Comparison of ENCODE assay signal across 8 cellular contexts in the genomic region with DNA sequence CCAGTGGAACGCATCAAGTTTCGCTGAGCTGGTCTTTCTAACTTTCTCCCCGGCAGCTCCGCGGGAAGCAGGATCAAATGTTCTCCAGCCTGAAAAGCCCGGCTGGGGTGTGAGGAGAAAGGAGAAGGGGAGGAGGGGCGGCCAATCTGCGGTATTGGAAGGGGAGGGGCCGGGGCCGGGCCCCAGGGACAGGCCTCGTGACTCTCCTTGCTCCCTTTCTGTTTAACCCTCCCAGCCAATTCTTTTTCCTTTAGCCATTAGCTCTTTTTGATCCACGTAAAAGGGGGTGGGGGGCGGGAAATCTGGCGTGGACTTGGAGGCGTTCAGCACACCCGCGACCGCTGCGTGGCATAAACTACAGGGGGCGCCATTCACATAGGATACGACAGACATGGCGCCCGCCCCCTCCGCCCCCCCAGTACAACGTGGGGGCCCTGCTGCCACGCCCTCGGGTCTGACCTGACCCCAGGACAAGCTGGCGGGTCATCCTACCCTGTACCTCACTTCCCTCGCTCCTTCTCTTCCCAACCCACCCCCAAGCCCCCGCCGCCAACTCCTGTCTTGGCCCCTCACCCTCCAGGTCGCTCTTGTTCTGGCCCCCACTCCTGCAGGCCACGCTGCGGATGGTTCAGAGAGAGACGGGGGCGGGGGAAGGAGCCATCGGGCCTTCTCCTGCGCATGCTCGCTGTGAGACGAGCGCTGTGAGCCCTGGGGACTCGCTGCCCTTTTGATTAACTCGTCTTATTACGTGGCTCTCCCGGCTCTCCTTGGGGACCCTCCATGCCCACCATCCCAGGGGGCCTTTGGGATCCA. TPM values are rescaled to one million over a fixed set of nuclear protein-coding genes. Genes with fewer than 3 reads are reported as not detected.
DNase-seq lines count a peak whose midpoint lies in the region; ATAC-seq and TF ChIP-seq lines count a peak whose summit lies in the region.

No MANE protein-coding gene starts in this region.

- CTCF ChIA-PET in activated CD8-positive, alpha-beta T cell treated with anti-CD3 and anti-CD28 coated beads, Interleukin-2, amount 10 ng/mL, durations not matched to agents 7 days and 5 days (lab: Charles Lee) = interaction anchor here (0.6 to 2.3 kb wide), 13 partner anchors 9 to 1302 kb away, joined by 3 to 10 read pairs (median 3); no protein-coding TSS in a partner anchor

- POLR2A ChIA-PET in activated CD8-positive, alpha-beta T cell treated with anti-CD3 and anti-CD28 coated beads, Interleukin-2, amount 10 ng/mL, durations not matched to agents 7 days and 5 days (lab: Charles Lee) = interaction anchor here (0.6 kb wide), 3 partner anchors 93 to 481 kb away, joined by 3 to 5 read pairs (median 3); no protein-coding TSS in a partner anchor

- no peaks in the 10 kb centered on the region for H3K9me3 Mint-ChIP-seq in activated CD8-positive, alpha-beta T cell treated with anti-CD3 and anti-CD28 coated beads, Interleukin-2, amount 10 ng/mL, durations not matched to agents 7 days and 5 days (ENCODE audit: insufficient read depth)

- H3K27me3 Mint-ChIP-seq in activated CD8-positive, alpha-beta T cell treated with anti-CD3 and anti-CD28 coated beads, Interleukin-2, amount 10 ng/mL, durations not matched to agents 7 days and 5 days (ENCODE audit: low read depth) = peaks cover 11% of the 10 kb centered on the region

- peak overlapping the region; percentile 56 for H3K4me3 Mint-ChIP-seq in activated CD8-positive, alpha-beta T cell treated with anti-CD3 and anti-CD28 coated beads, Interleukin-2, amount 10 ng/mL, durations not matched to agents 7 days and 5 days

- DNase-seq in AG09309 (ENCODE audit: low read depth) (no peak), NCI-H2107 (lab: John Stamatoyannopoulos, UW) (peak; percentile 59), lung microvascular endothelial cell (ENCODE audit: low read depth in 2 of 2) (peak; percentile 58 to 64), NCI-H2081 (lab: John Stamatoyannopoulos, UW) (no peak)
- peak; percentile 63 for DNase-seq in activated CD8-positive, alpha-beta T cell treated with anti-CD3 and anti-CD28 coated beads, Interleukin-2, amount 10 ng/mL, durations not matched to agents 7 days and 5 days
- peak; percentile 61 for DNase-seq in effector CD8-positive, alpha-beta T cell (lab: John Stamatoyannopoulos, UW)
- peak; percentile 21 to 60 (median 57) for DNase-seq in stimulated activated CD4-positive, alpha-beta T cell treated with anti-CD3 and anti-CD28 coated beads, TNF-alpha, amount 100 ng/mL, for 1 hour (ENCODE audit: low read depth in 3 of 3, low spot score in 1 of 3)

- ATAC-seq in GM19395 (IDR thresholded peaks at IDR 0.05; ENCODE audit: unreplicated experiment) = peak; percentile 79
- peak; percentile 63 for ATAC-seq in activated CD8-positive, alpha-beta T cell treated with anti-CD3 and anti-CD28 coated beads, Interleukin-2, amount 10 ng/mL, durations not matched to agents 7 days and 5 days

- H3K4me3 ChIP-seq in AG09309 (ENCODE audit: control insufficient read depth, low read depth, low read length) = peak overlapping the region; percentile 48

- H3K36me3 Mint-ChIP-seq in activated CD8-positive, alpha-beta T cell treated with anti-CD3 and anti-CD28 coated beads, Interleukin-2, amount 10 ng/mL, durations not matched to agents 7 days and 5 days (ENCODE audit: low read depth) = no peaks in the 10 kb centered on the region

- H3K27ac Mint-ChIP-seq in activated CD8-positive, alpha-beta T cell treated with anti-CD3 and anti-CD28 coated beads, Interleukin-2, amount 10 ng/mL, durations not matched to agents 7 days and 5 days = no peak overlapping the region

- H3K4me1 Mint-ChIP-seq in activated CD8-positive, alpha-beta T cell treated with anti-CD3 and anti-CD28 coated beads, Interleukin-2, amount 10 ng/mL, durations not matched to agents 7 days and 5 days (ENCODE audit: low read depth) = peaks cover 14% of the 10 kb centered on the region

- peak; percentile 77 for TF ChIP-seq CTCF in AG09309 (IDR thresholded peaks at IDR 0.05; ENCODE audit: control insufficient read depth, insufficient read depth, low read depth, low read length, missing control alignments)

RNA-seq across cellular contexts. Expression of a gene that starts 7.8 kb away (rescaled TPM):
- 10 to 100 TPM in 1 of 2 experiments, 1 to 10 TPM in 1; 8.1 to 10.6 TPM for total RNA-seq in activated CD8-positive, alpha-beta T cell treated with anti-CD3 and anti-CD28 coated beads, Interleukin-2, amount 10 ng/mL, durations not matched to agents 7 days and 5 days
- total RNA-seq in lung microvascular endothelial cell = 0.20 and 0.22 TPM in 2 replicates

Comparison
In these comparisons a context has a peak if more than half of its experiments do, and no peak if none do; other contexts are left out.
1. DNase-seq: peak in NCI-H2107 (single experiment), activated CD8-positive, alpha-beta T cell treated with anti-CD3 and anti-CD28 coated beads, Interleukin-2, amount 10 ng/mL, durations not matched to agents 7 days and 5 days (single experiment), effector CD8-positive, alpha-beta T cell (single experiment), lung microvascular endothelial cell (2 of 2) and stimulated activated CD4-positive, alpha-beta T cell treated with anti-CD3 and anti-CD28 coated beads, TNF-alpha, amount 100 ng/mL, for 1 hour (3 of 3); none in AG09309 (single experiment) and NCI-H2081 (0 of 2).